7 cellular contexts compared by ENCODE assay signal in the genomic region with DNA sequence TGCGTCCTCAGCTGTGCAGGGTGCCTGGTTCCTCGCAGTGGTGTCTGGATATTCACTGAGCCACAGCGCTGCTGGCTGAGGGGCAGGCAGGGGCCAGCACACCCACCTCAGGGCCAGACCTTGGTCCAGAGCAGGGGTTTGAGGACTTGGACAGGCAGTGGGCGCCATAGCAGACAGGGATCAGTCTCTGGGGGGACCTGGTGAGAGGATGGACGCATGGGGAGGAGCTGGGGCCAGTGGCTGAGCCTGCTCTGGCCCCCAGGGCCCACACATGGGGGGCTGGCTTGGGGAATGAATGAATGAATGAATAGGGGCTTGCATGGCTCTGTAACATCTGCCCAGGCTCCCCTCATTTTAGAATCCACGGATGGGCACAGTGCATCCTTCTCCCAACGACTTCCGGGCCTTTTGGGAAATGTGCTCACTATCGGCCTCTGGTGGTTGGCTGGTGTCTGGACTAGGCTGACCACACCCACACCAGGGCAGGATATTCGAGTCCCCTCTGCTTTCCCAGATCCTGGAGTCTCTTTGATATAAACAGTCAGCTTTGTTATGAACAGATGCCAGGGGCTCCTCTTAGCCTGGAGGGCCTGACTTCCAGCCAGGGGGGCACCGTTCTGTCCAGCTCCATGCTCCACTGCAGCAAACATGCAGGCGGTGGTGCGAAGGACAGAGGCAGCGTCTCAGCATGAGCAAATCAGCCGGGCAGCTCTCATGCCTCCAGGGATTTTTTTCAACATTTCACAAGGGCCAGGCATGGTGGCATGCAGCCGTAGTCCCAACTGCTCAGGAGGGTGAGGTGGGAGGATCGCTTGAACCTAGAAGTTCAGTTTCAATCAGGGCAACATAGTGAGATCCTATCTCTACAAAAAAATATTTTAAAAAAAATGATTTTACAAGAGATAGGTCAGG.
DNase-seq lines count a peak whose midpoint lies in the region; ATAC-seq and TF ChIP-seq lines count a peak whose summit lies in the region.

No MANE protein-coding gene starts in this region.

- no peak overlapping the region for H3K4me3 Mint-ChIP-seq in immature natural killer cell

- H3K4me3 ChIP-seq in MM.1S (ENCODE audit: low read length) (no peak overlapping the region), body of pancreas (no peak overlapping the region)

- no peaks in the 10 kb centered on the region for H3K9me2 ChIP-seq in MM.1S (replicated peaks; ENCODE audit: insufficient read depth, low read length)

- H3K36me3 ChIP-seq in MM.1S (replicated peaks; ENCODE audit: insufficient read depth, low read length) (no peaks in the 10 kb centered on the region), body of pancreas (replicated peaks in 1 of 2; ENCODE audit: insufficient read depth in 1 of 2, low read depth in 2 of 2) (peaks cover 0 to 8% of the 10 kb centered on the region in 2 donors)

- TF ChIP-seq CTCF in GM10248 (IDR thresholded peaks at IDR 0.05; ENCODE audit: control extremely low read depth, extremely low read depth, low read depth, missing control alignments) (peak; percentile 68), MM.1S (IDR thresholded peaks at IDR 0.05; ENCODE audit: low read length) (peak; percentile 88), body of pancreas (IDR thresholded peaks at IDR 0.05) (peak; percentile 65 to 86 (median 81))

- 62 to 72% methylated on average over 10 to 17 of the region's 17 CpGs for WGBS in body of pancreas, 2 donors

- no peaks in the 10 kb centered on the region for H3F3A ChIP-seq in MM.1S (ENCODE audit: insufficient read depth, low read length)

- H3K9me3 ChIP-seq in MM.1S (replicated peaks; ENCODE audit: insufficient read depth, low read length) (no peaks in the 10 kb centered on the region), body of pancreas (no peaks in the 10 kb centered on the region)

- no peak overlapping the region for H3K4me2 ChIP-seq in MM.1S (ENCODE audit: low read depth, low read length)

- H3K9me3 Mint-ChIP-seq in immature natural killer cell, result no peaks in the 10 kb centered on the region

- 0 out of 2 replicates have a peak overlapping the region, but pooled peaks have one; percentile 25 for H2AFZ ChIP-seq in MM.1S (ENCODE audit: low read length)

- H3K36me3 Mint-ChIP-seq in immature natural killer cell, result peaks cover 0 to 8% (median 3%) of the 10 kb centered on the region in 3 donors

- no peak overlapping the region for H3K27ac Mint-ChIP-seq in immature natural killer cell

- DNase-seq in GM10248 (ENCODE audit: extremely low spot score), result peak; percentile 79
- DNase-seq in MM.1S, result peak; percentile 36
- peak; percentile 38 to 62 for DNase-seq in SW 1271 (lab: John Stamatoyannopoulos, UW)
- peak; percentile 68 to 76 (median 72) for DNase-seq in body of pancreas
- peak; percentile 34 to 43 (median 39) for DNase-seq in immature natural killer cell
- DNase-seq in stimulated activated CD4-positive, alpha-beta T cell treated with anti-CD3 and anti-CD28 coated beads, Interleukin-1b, Interleukin-23, amount 100 ng/mL, for 4 hours (ENCODE audit: low read depth in 2 of 2), result peak; percentile 21 to 31

- CTCF ChIA-PET in GM10248 (lab: Yijun Ruan, JAX), result interaction anchor here (1.0 to 2.6 kb wide), 8 partner anchors 17 to 198 kb away, joined by 3 to 12 read pairs (median 5); no protein-coding TSS in a partner anchor

- no peaks in the 10 kb centered on the region for H3K79me2 ChIP-seq in MM.1S (ENCODE audit: low read length)

- H3K9ac ChIP-seq in MM.1S (ENCODE audit: low read length), result no peak overlapping the region

- H3K27me3 Mint-ChIP-seq in immature natural killer cell (ENCODE audit: low read depth in 3 of 3), result no peaks in the 10 kb centered on the region

- intact Hi-C loops in body of pancreas (cut with DNase I), result loop anchor here (5.0 kb wide), 2 partner anchors 52 to 188 kb away; no protein-coding TSS in a partner anchor

- H3K4me1 ChIP-seq in MM.1S (ENCODE audit: low read length), result no peaks in the 10 kb centered on the region
- no peaks in the 10 kb centered on the region for H3K4me1 ChIP-seq in body of pancreas

- TF ChIP-seq POLR2A in body of pancreas (IDR thresholded peaks at IDR 0.05), result no peak

- POLR2A ChIA-PET in GM10248 (lab: Yijun Ruan, JAX), result no interaction called here

- peaks cover 14 to 15% of the 10 kb centered on the region in 2 donors for H3K4me1 Mint-ChIP-seq in immature natural killer cell

- H3K27ac ChIP-seq in MM.1S (ENCODE audit: low read length) (no peak overlapping the region), body of pancreas (no peak overlapping the region)

- H3K27me3 ChIP-seq in MM.1S (replicated peaks; ENCODE audit: insufficient read depth, low read length) (no peaks in the 10 kb centered on the region), body of pancreas (no peaks in the 10 kb centered on the region)

- no peaks in the 10 kb centered on the region for H4K20me1 ChIP-seq in MM.1S (ENCODE audit: insufficient read depth, low read length)

- peak; percentile 85 for ATAC-seq in body of pancreas
- no peak for ATAC-seq in HG02970 (IDR thresholded peaks at IDR 0.05; ENCODE audit: low FRiP score, unreplicated experiment)

Comparison
In these comparisons a context has a peak if more than half of its experiments do, and no peak if none do; other contexts are left out.
1. DNase-seq: peak in every context shown above with its lines; median percentile 79 in GM10248; 72 in body of pancreas; 50 in SW 1271; 39 in immature natural killer cell; 36 in MM.1S; 26 in stimulated activated CD4-positive, alpha-beta T cell treated with anti-CD3 and anti-CD28 coated beads, Interleukin-1b, Interleukin-23, amount 100 ng/mL, for 4 hours.